Comparison of ENCODE assay signal across 15 cellular contexts in genomic region chr6:136657629-136658028, GRCh38.
DNase-seq lines count a peak whose midpoint lies in the region; ATAC-seq, FAIRE-seq and TF ChIP-seq lines count a peak whose summit lies in the region.
"Had no signal": no experiment of that assay in that cellular context is flagged by ENCODE, and none has a peak within 500 bp of the region (broad histone marks: within the 10 kb centered on the region; RNA-seq: fewer than 3 reads in every experiment).

No MANE protein-coding gene starts in this region.

- H2AFZ ChIP-seq in osteoblast (ENCODE audit: low read length): peak overlapping the region; percentile 35

- H3K27ac ChIP-seq in SK-N-MC (peak overlapping the region; percentile 56; the same call in 1 of the 2 replicates), osteoblast (ENCODE audit: low read depth, low read length) (no peak overlapping the region)

- FAIRE-seq in GM12892 (lab: Jason Lieb, UNC): peak; percentile 33
- FAIRE-seq: endometrium had no signal

- H3K4me1 ChIP-seq in osteoblast (ENCODE audit: insufficient read depth, low read length): no peaks in the 10 kb centered on the region

- TF ChIP-seq POLR2A in GM12892 (IDR thresholded peaks at IDR 0.05; ENCODE audit: low read depth, low read length) (no peak), GM18505 (IDR thresholded peaks at IDR 0.05; ENCODE audit: borderline replicate concordance, extremely low read depth, insufficient read depth, insufficient read length) (no peak)

- H3K4me3 ChIP-seq in SK-N-MC (no peak overlapping the region), fibroblast of mammary gland (ENCODE audit: control insufficient read depth, low read depth, low read length) (no peak overlapping the region), osteoblast (ENCODE audit: insufficient read depth, low read length) (no peak overlapping the region)

- H3K9me3 ChIP-seq in SK-N-MC (ENCODE audit: low read depth, low read length) (no peaks in the 10 kb centered on the region), osteoblast (ENCODE audit: low read depth, low read length) (no peaks in the 10 kb centered on the region)

- no peak overlapping the region for H3K4me2 ChIP-seq in osteoblast (ENCODE audit: insufficient read depth, low read length)

- H3K36me3 ChIP-seq in SK-N-MC (ENCODE audit: insufficient read depth, low read length) (peaks cover 4% of the 10 kb centered on the region; the same call in 1 of the 2 replicates), osteoblast (ENCODE audit: insufficient read depth, low read length) (no peaks in the 10 kb centered on the region)

- TF ChIP-seq CTCF in fibroblast of mammary gland (conservative IDR thresholded peaks at IDR 0.05; ENCODE audit: control insufficient read depth, insufficient read depth, low read depth, low read length) (no peak), osteoblast (IDR thresholded peaks at IDR 0.05; ENCODE audit: extremely low read depth, low read depth, low read length) (no peak)

- no peak for ATAC-seq in GM21576 (IDR thresholded peaks at IDR 0.05; ENCODE audit: unreplicated experiment)
- ATAC-seq in GM18870 (IDR thresholded peaks at IDR 0.05; ENCODE audit: unreplicated experiment): no peak
- ATAC-seq in GM21423 (IDR thresholded peaks at IDR 0.05; ENCODE audit: unreplicated experiment): no peak
- ATAC-seq in GM18505 (IDR thresholded peaks at IDR 0.05; ENCODE audit: unreplicated experiment): no peak
- ATAC-seq: left ventricle myocardium superior had no signal

- H3K79me2 ChIP-seq in osteoblast (ENCODE audit: insufficient read depth, low read length): no peaks in the 10 kb centered on the region

- H3K9ac ChIP-seq in SK-N-MC (ENCODE audit: insufficient read length): no peak overlapping the region

- no peaks in the 10 kb centered on the region for H3K27me3 ChIP-seq in osteoblast (ENCODE audit: insufficient read depth, low read length)

- DNase-seq in GM12892 (ENCODE audit: insufficient read length): no peak
- DNase-seq in SK-N-MC (ENCODE audit: low read depth, low spot score): no peak
- DNase-seq in fibroblast of mammary gland (ENCODE audit: low read depth): peak; percentile 48
- DNase-seq in osteoblast (ENCODE audit: insufficient read length, low spot score, missing footprints): no peak
- DNase-seq: activated CD4-positive, alpha-beta T cell treated with anti-CD3 and anti-CD28 coated beads, Interleukin-2, amount 50 U/mL, for 48 hours; activated naive CD4-positive, alpha-beta T cell treated with Interleukin-2 at 50 U/mL for 16 hours; Calu3; foreskin melanocyte; left ventricle myocardium superior; NCI-H1417 treated with DMSO at 0.1 percent for 48 hours had no signal

- no peaks in the 10 kb centered on the region for H4K20me1 ChIP-seq in osteoblast (ENCODE audit: insufficient read depth, low read length)
